28 cellular contexts compared by ENCODE assay signal in the genomic region with DNA sequence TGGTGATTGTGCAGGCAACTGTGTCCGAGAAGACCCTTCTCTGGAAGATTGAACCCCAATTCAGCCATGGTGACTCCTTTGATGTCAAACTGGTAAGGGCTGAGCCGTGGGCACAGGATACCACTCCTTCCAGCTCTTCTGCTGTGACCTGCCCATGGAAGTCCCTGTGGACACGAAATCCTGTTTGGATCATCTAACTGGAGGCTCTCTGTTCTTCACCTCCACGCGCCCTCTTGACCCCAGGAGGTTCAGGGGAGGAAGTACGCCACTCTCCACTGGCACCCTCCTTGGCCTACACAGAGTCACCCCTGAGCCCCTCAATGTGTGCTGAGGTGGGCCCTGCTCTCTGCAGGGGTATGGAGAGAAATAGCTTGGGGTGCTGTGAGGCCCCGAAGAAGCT. TPM values are rescaled to one million over a fixed set of nuclear protein-coding genes. Genes with fewer than 3 reads are reported as not detected.
"Had no signal": no experiment of that assay in that cellular context is flagged by ENCODE, and none has a peak within 500 bp of the region (broad histone marks: within the 10 kb centered on the region; RNA-seq: fewer than 3 reads in every experiment).

No MANE protein-coding gene starts in this region.

- H3K27me3 ChIP-seq: ascending aorta, brain microvascular endothelial cell, tibial artery had no signal

- H3K4me3 ChIP-seq: ascending aorta, psoas muscle, tibial artery had no signal

- DNase-seq: activated CD4-positive, alpha-beta T cell treated with anti-CD3 and anti-CD28 coated beads for 1 hour; activated CD4-positive, alpha-beta T cell treated with anti-CD3 and anti-CD28 coated beads, Interleukin-2, amount 50 U/mL, for 1 hour; activated CD8-positive, alpha-beta T cell treated with anti-CD3 and anti-CD28 coated beads, Interleukin-2, amount 10 ng/mL, durations not matched to agents 7 days and 5 days; activated gamma-delta T cell; activated naive CD4-positive, alpha-beta T cell treated with anti-CD3 and anti-CD28 coated beads, Interleukin-2, amount 50 U/mL, for 16 hours; brain microvascular endothelial cell; central memory CD4-positive, alpha-beta T cell; effector memory CD8-positive, alpha-beta T cell; foreskin melanocyte; hippocampal formation; kidney glomerular epithelial cell; left ventricle myocardium superior; naive thymus-derived CD8-positive, alpha-beta T cell; psoas muscle; right cardiac atrium; stimulated activated CD4-positive, alpha-beta T cell treated with anti-CD3 and anti-CD28 coated beads, Interleukin-2, amount 100 ng/mL, for 24 hours; stimulated activated naive CD8-positive, alpha-beta T cell treated with anti-CD3 and anti-CD28 coated beads, Interleukin-15, amount 100 ng/mL, for 72 hours; T-helper 1 cell; tibial artery had no signal

- H3K4me1 Mint-ChIP-seq: naive thymus-derived CD8-positive, alpha-beta T cell; stimulated activated effector memory CD8-positive, alpha-beta T cell treated with anti-CD3 and anti-CD28 coated beads, Interleukin-12 subunit alpha, Interleukin-12 subunit beta, amount 100 ng/mL, for 72 hours had no signal

- H3K27ac ChIP-seq: ascending aorta, brain microvascular endothelial cell, psoas muscle, tibial artery had no signal

- H3K4me1 ChIP-seq: ascending aorta, psoas muscle, tibial artery had no signal

- H3K36me3 ChIP-seq: ascending aorta, brain microvascular endothelial cell, tibial artery had no signal

- H3K4me3 Mint-ChIP-seq: activated CD8-positive, alpha-beta T cell treated with anti-CD3 and anti-CD28 coated beads, Interleukin-2, amount 10 ng/mL, durations not matched to agents 7 days and 5 days; activated T-helper 1 cell treated with anti-CD3 and anti-CD28 coated beads, Interleukin-12 subunit alpha, Interleukin-12 subunit beta, Interleukin-2, Interleukin-4 antibody, amounts not matched to agents 30 ng/mL and 10 ng/mL and 1 ng/mL, durations not matched to agents 14 hours and 24 hours and 36 hours; effector memory CD8-positive, alpha-beta T cell; naive thymus-derived CD8-positive, alpha-beta T cell; stimulated activated effector memory CD8-positive, alpha-beta T cell treated with anti-CD3 and anti-CD28 coated beads, Interleukin-12 subunit alpha, Interleukin-12 subunit beta, amount 100 ng/mL, for 72 hours; stimulated activated naive CD8-positive, alpha-beta T cell treated with anti-CD3 and anti-CD28 coated beads, Interleukin-15, amount 100 ng/mL, for 72 hours had no signal

- H3K36me3 Mint-ChIP-seq: naive thymus-derived CD8-positive, alpha-beta T cell; stimulated activated effector memory CD8-positive, alpha-beta T cell treated with anti-CD3 and anti-CD28 coated beads, Interleukin-12 subunit alpha, Interleukin-12 subunit beta, amount 100 ng/mL, for 72 hours had no signal

- H3K9me3 ChIP-seq: ascending aorta, psoas muscle had no signal

- H3K27ac Mint-ChIP-seq: activated CD8-positive, alpha-beta T cell treated with anti-CD3 and anti-CD28 coated beads, Interleukin-2, amount 10 ng/mL, durations not matched to agents 7 days and 5 days; activated T-helper 1 cell treated with anti-CD3 and anti-CD28 coated beads, Interleukin-12 subunit alpha, Interleukin-12 subunit beta, Interleukin-2, Interleukin-4 antibody, amounts not matched to agents 30 ng/mL and 10 ng/mL and 1 ng/mL, durations not matched to agents 14 hours and 24 hours and 36 hours; effector memory CD8-positive, alpha-beta T cell; naive thymus-derived CD8-positive, alpha-beta T cell; stimulated activated effector memory CD8-positive, alpha-beta T cell treated with anti-CD3 and anti-CD28 coated beads, Interleukin-12 subunit alpha, Interleukin-12 subunit beta, amount 100 ng/mL, for 72 hours had no signal

- H3K9me3 Mint-ChIP-seq: activated T-helper 1 cell treated with anti-CD3 and anti-CD28 coated beads, Interleukin-12 subunit alpha, Interleukin-12 subunit beta, Interleukin-2, Interleukin-4 antibody, amounts not matched to agents 30 ng/mL and 10 ng/mL and 1 ng/mL, durations not matched to agents 14 hours and 24 hours and 36 hours; effector memory CD8-positive, alpha-beta T cell; stimulated activated effector memory CD8-positive, alpha-beta T cell treated with anti-CD3 and anti-CD28 coated beads, Interleukin-12 subunit alpha, Interleukin-12 subunit beta, amount 100 ng/mL, for 72 hours had no signal

- ATAC-seq: activated CD8-positive, alpha-beta T cell treated with anti-CD3 and anti-CD28 coated beads, Interleukin-2, amount 10 ng/mL, durations not matched to agents 7 days and 5 days; effector memory CD8-positive, alpha-beta T cell; esophagus mucosa; left ventricle myocardium superior; naive thymus-derived CD8-positive, alpha-beta T cell; psoas muscle; right cardiac atrium; stimulated activated effector memory CD8-positive, alpha-beta T cell treated with anti-CD3 and anti-CD28 coated beads, Interleukin-12 subunit alpha, Interleukin-12 subunit beta, amount 100 ng/mL, for 72 hours; stimulated activated naive CD8-positive, alpha-beta T cell treated with anti-CD3 and anti-CD28 coated beads, Interleukin-15, amount 100 ng/mL, for 72 hours had no signal

RNA-seq across cellular contexts. Expression of gene ISX, which starts 0.8 kb away (rescaled TPM):
- total RNA-seq: activated CD8-positive, alpha-beta T cell treated with anti-CD3 and anti-CD28 coated beads, Interleukin-2, amount 10 ng/mL, durations not matched to agents 7 days and 5 days; activated T-helper 1 cell treated with anti-CD3 and anti-CD28 coated beads, Interleukin-12 subunit alpha, Interleukin-12 subunit beta, Interleukin-2, Interleukin-4 antibody, amounts not matched to agents 30 ng/mL and 10 ng/mL and 1 ng/mL, durations not matched to agents 14 hours and 24 hours and 36 hours; ascending aorta; dermis microvascular lymphatic vessel endothelial cell; endothelial cell of umbilical vein; esophagus mucosa; left ventricle myocardium superior; mononuclear cell; naive thymus-derived CD8-positive, alpha-beta T cell; osteoblast; psoas muscle; right cardiac atrium; skeletal muscle tissue had no signal
- polyA plus RNA-seq: endothelial cell of umbilical vein; naive thymus-derived CD8-positive, alpha-beta T cell; right cardiac atrium had no signal
